ENCODE assay signal across 24 cellular contexts in genomic region chr17:45680360-45680759, GRCh38.
"Had no signal": no experiment of that assay in that cellular context is flagged by ENCODE, and none has a peak within 500 bp of the region (broad histone marks: within the 10 kb centered on the region; RNA-seq: fewer than 3 reads in every experiment).

No MANE protein-coding gene starts in this region.

- H3K9me3 ChIP-seq: SJCRH30, SK-N-SH had no signal

- H3K4me2 ChIP-seq: SK-N-SH had no signal

- H3K4me1 ChIP-seq: SJCRH30 had no signal

- FAIRE-seq: colon had no signal

- H3K27me3 ChIP-seq: SJCRH30 had no signal

- ATAC-seq: activated CD4-positive, alpha-beta T cell treated with anti-CD3 and anti-CD28 coated beads for 36 hours; activated T-cell treated with anti-CD3 and anti-CD28 coated beads, Interleukin-2, amount 50 U/mL, for 72 hours had no signal

- DNase-seq: activated CD4-positive, alpha-beta memory T cell treated with anti-CD3 and anti-CD28 coated beads, Interleukin-2, amount 10 ng/mL, durations not matched to agents 7 days and 5 days; activated CD4-positive, alpha-beta T cell treated with anti-CD3 and anti-CD28 coated beads for 36 hours; activated CD4-positive, alpha-beta T cell treated with anti-CD3 and anti-CD28 coated beads, Interleukin-2, amount 50 U/mL, for 1 hour; activated gamma-delta T cell treated with Interleukin-2 at 50 U/mL for 16 hours; activated naive CD4-positive, alpha-beta T cell treated with anti-CD3 and anti-CD28 coated beads, Interleukin-2, amount 10 ng/mL, durations not matched to agents 7 days and 5 days; activated naive CD8-positive, alpha-beta T cell treated with anti-CD3 and anti-CD28 coated beads for 36 hours; activated T-cell treated with anti-CD3 and anti-CD28 coated beads for 4 hours; activated T-cell treated with anti-CD3 and anti-CD28 coated beads, Interleukin-2, amount 50 U/mL, for 72 hours; cerebellar nuclear complex; MG63; MV-4-11; NCI-H1092 treated with DMSO at 0.1 percent for 48 hours; NCI-H1436 treated with DMSO at 0.1 percent for 48 hours; NCI-H187; NCI-H2107; NCI-H345; NCI-H510A; NCI-H526 treated with DMSO at 0.1 percent for 48 hours; Right ventricle myocardium superior; SJCRH30; SK-N-SH; T-helper 1 cell; WERI-Rb-1 had no signal

- H3K9ac ChIP-seq: SK-N-SH had no signal

- H3K36me3 ChIP-seq: MG63, SJCRH30, WERI-Rb-1 had no signal

- H3K27ac ChIP-seq: SJCRH30, WERI-Rb-1 had no signal

- H3K4me3 ChIP-seq: MG63, SJCRH30 had no signal
